Comparison of ENCODE assay signal across 15 cellular contexts in the genomic region with DNA sequence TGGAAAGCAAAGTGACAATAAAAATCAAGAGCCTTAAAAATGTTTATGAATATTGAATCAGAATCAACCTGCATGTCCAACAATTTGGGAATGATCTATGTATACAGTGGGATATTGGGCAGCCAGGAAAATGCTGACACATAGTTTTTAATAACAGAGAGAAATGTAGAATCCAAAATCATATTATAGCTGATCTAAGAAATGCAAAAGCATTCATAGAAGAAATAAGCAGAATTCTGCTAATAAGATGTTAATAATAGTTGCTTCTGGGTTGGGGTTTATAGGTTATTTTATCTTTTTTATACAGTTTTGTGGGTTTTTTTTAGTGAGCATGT.
"Had no signal": no experiment of that assay in that cellular context is flagged by ENCODE, and none has a peak within 500 bp of the region (broad histone marks: within the 10 kb centered on the region; RNA-seq: fewer than 3 reads in every experiment).

No MANE protein-coding gene starts in this region.

- H3K4me1 ChIP-seq: pancreas had no signal

- H3K27ac ChIP-seq: esophagus muscularis mucosa, foreskin keratinocyte, left lung, pancreas, suprapubic skin, upper lobe of right lung had no signal

- H3K4me3 ChIP-seq: esophagus muscularis mucosa, left lung, pancreas, suprapubic skin, tibial artery, upper lobe of right lung had no signal

- FAIRE-seq: islet of Langerhans, pancreas had no signal

- DNase-seq: activated CD4-positive, alpha-beta T cell treated with anti-CD3 and anti-CD28 coated beads, Interleukin-2, amount 10 ng/mL, durations not matched to agents 7 days and 5 days; activated CD4-positive, CD25-positive, alpha-beta regulatory T cell treated with anti-CD3 and anti-CD28 coated beads, Interleukin-2, amount 50 U/mL, for 72 hours; activated CD8-positive, alpha-beta T cell treated with anti-CD3 and anti-CD28 coated beads for 36 hours; amniotic stem cell; effector CD4-positive, alpha-beta T cell; stimulated activated CD4-positive, alpha-beta T cell treated with anti-CD3 and anti-CD28 coated beads, Interleukin-4, amount 100 ng/mL, for 1 hour; T-helper 17 cell had no signal

- H3K27me3 ChIP-seq: esophagus muscularis mucosa, foreskin keratinocyte, left lung, pancreas, suprapubic skin, tibial artery, upper lobe of right lung had no signal

- H3K36me3 ChIP-seq: left lung, pancreas, suprapubic skin, tibial artery, upper lobe of right lung had no signal

- H3K9me3 ChIP-seq: esophagus muscularis mucosa, left lung, pancreas, suprapubic skin, tibial artery, upper lobe of right lung had no signal
